Comparison of ENCODE assay signal across 13 cellular contexts in the genomic region with DNA sequence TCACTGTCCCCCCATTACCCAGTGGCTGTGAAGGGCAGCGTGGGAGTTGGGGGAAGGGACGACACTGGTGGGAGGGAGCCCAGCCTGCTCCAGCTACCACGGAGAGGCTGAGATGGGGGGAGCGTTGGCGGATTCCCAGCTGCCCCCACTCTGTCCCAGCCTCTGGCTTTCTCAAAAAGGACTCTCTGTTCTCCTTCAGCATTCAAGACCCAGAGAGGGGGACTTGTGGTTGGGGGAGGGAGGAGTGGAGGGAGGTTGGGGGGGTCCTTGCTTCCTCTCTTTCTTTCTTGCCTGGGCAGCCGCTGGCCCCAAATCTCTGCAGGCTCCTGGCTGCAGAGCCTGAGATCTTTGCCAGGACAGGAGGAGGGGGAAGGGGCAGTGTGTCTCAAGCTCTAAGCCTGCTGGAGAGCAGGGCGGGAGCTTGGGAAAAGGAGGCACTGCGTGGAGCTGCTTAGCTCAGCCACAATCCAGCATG. TPM values are rescaled to one million over a fixed set of nuclear protein-coding genes. Genes with fewer than 3 reads are reported as not detected.
DNase-seq lines count a peak whose midpoint lies in the region; ATAC-seq and TF ChIP-seq lines count a peak whose summit lies in the region.
"Had no signal": no experiment of that assay in that cellular context is flagged by ENCODE, and none has a peak within 500 bp of the region (broad histone marks: within the 10 kb centered on the region; RNA-seq: fewer than 3 reads in every experiment).

No MANE protein-coding gene starts in this region.

- H3K9ac ChIP-seq in mammary epithelial cell (ENCODE audit: insufficient read depth, low read length), result no peak overlapping the region

- H3K79me2 ChIP-seq in mammary epithelial cell (ENCODE audit: insufficient read depth, low read length), result no peaks in the 10 kb centered on the region

- H3K27ac ChIP-seq in mammary epithelial cell (ENCODE audit: insufficient read depth, low read depth, low read length), result no peak overlapping the region
- peak overlapping the region; percentile 82 for H3K27ac ChIP-seq in right cardiac atrium (ENCODE audit: low read length)
- H3K27ac ChIP-seq: C4-2B had no signal

- H3K4me2 ChIP-seq in mammary epithelial cell (ENCODE audit: insufficient read depth, low read depth, low read length), result no peak overlapping the region

- intact Hi-C loops in mammary epithelial cell (cut with micrococcal nuclease), result no loop called here
- intact Hi-C loops in right cardiac atrium (cut with DNase I), result no loop called here

- H3K4me1 ChIP-seq in mammary epithelial cell (ENCODE audit: insufficient read depth, low read length) (peaks cover 13% of the 10 kb centered on the region), right cardiac atrium (ENCODE audit: control insufficient read depth, insufficient read depth, low read length) (peaks cover 5% of the 10 kb centered on the region)

- H3K27me3 ChIP-seq in mammary epithelial cell (ENCODE audit: insufficient read depth, low read length), result no peaks in the 10 kb centered on the region
- no peaks in the 10 kb centered on the region for H3K27me3 ChIP-seq in right cardiac atrium (ENCODE audit: control insufficient read depth, insufficient read depth)

- CTCF ChIA-PET in mammary epithelial cell (lab: Charles Lee; ENCODE audit: low non-redundant PET), result no interaction called here

- H3K9me3 ChIP-seq in mammary epithelial cell (replicated peaks; ENCODE audit: insufficient read depth, low read length) (no peaks in the 10 kb centered on the region), right cardiac atrium (ENCODE audit: control insufficient read depth, low read length) (no peaks in the 10 kb centered on the region)

- H3K4me3 ChIP-seq in mammary epithelial cell (replicated peaks in 1 of 3; ENCODE audit: insufficient read depth in 1 of 3, low read depth in 2 of 3, low read length in 3 of 3), result no peak overlapping the region
- peak overlapping the region; percentile 40 for H3K4me3 ChIP-seq in right cardiac atrium (ENCODE audit: low read length)

- no peaks in the 10 kb centered on the region for H3K36me3 ChIP-seq in mammary epithelial cell (ENCODE audit: insufficient read depth, low read length)

- BruUV-seq in mammary epithelial cell (replicated peaks; lab: Mats Ljungman, UMichigan), result no TSS peak

- in situ Hi-C loops in G401 (cut with HindIII; ENCODE audit: low sequenced_read_pairs), result no loop called here
- in situ Hi-C loops in mammary epithelial cell (cut with MboI; ENCODE audit: low sequenced_read_pairs in 2 of 2), result no loop called here

- H4K20me1 ChIP-seq in mammary epithelial cell (ENCODE audit: insufficient read depth, low read length), result no peaks in the 10 kb centered on the region

- peak overlapping the region; percentile 16 for H2AFZ ChIP-seq in mammary epithelial cell (ENCODE audit: low read depth, low read length)

- DNase-seq in G401 (ENCODE audit: low spot score) (peak; percentile 95), mammary epithelial cell (no peak), right cardiac atrium (peak in 2 of 3 donors; percentile 82), putamen (ENCODE audit: low spot score) (peak; percentile 82), HuH-7 (ENCODE audit: low spot score) (no peak), Kasumi-1 (lab: John Stamatoyannopoulos, UW) (no peak), DMS79 (lab: John Stamatoyannopoulos, UW) (no peak)
- DNase-seq: stimulated activated naive CD4-positive, alpha-beta T cell treated with Interleukin-2 at 50 U/mL for 16 hours; T-cell had no signal

- 5% methylated on average over 7 of the region's 8 CpGs for WGBS in mammary epithelial cell (ENCODE audit: low coverage, missing lambda C conversion rate)
- WGBS in right cardiac atrium, result 22% methylated on average over 8 of the region's 8 CpGs

- peak; percentile 49 to 73 for ATAC-seq in right cardiac atrium
- no peak for ATAC-seq in GM21447 (IDR thresholded peaks at IDR 0.05; ENCODE audit: unreplicated experiment)
- ATAC-seq: T-cell had no signal

- TF ChIP-seq CTCF in mammary epithelial cell (conservative IDR thresholded peaks at IDR 0.05 in 1 of 2, IDR thresholded peaks at IDR 0.05 in 1 of 2; ENCODE audit: extremely low read depth in 1 of 2, insufficient read depth in 1 of 2, low read depth in 1 of 2, low read length in 2 of 2), result no peak

- dilution Hi-C loops in mammary epithelial cell (cut with HindIII; ENCODE audit: low sequenced_read_pairs), result no loop called here

RNA-seq across cellular contexts. Expression of a gene that starts 2.2 kb away (rescaled TPM):
- total RNA-seq in G401 (2014; rRNA removed; shearing (Covaris generic)), result not detected in 2 replicates
- under 1 TPM in 1 of 2 donors, not detected in 1; under 0.01 TPM for total RNA-seq in mammary epithelial cell
- polyA plus RNA-seq in mammary epithelial cell, result not detected
- polyA minus RNA-seq in mammary epithelial cell, result not detected
- 100 to 1,000 TPM; 150 to 323 (median 257) TPM for total RNA-seq in right cardiac atrium
- 89.6 TPM for polyA plus RNA-seq in right cardiac atrium
- total RNA-seq: HT1080 had no signal
- polyA plus RNA-seq: keratinocyte had no signal

RNA-seq across cellular contexts. Expression of a gene that starts 19.3 kb away (rescaled TPM):
- total RNA-seq in G401 (2014; rRNA removed; shearing (Covaris generic)), result 11.7 and 15.4 TPM in 2 replicates
- 10 to 100 TPM; 28.7 to 34.2 TPM for total RNA-seq in mammary epithelial cell
- polyA plus RNA-seq in mammary epithelial cell, result 22.8 TPM
- 23.9 TPM for polyA minus RNA-seq in mammary epithelial cell
- 10 to 100 TPM; 18.3 to 24.2 (median 19.8) TPM for total RNA-seq in right cardiac atrium
- polyA plus RNA-seq in right cardiac atrium, result 18.2 TPM

RNA-seq across cellular contexts. Expression of a gene that starts 33.7 kb away (rescaled TPM):
- not detected in 2 replicates for total RNA-seq in G401 (2014; rRNA removed; shearing (Covaris generic))
- under 1 TPM in 1 of 2 donors, not detected in 1; under 0.01 TPM for total RNA-seq in mammary epithelial cell
- polyA plus RNA-seq in mammary epithelial cell, result not detected
- not detected for polyA minus RNA-seq in mammary epithelial cell
- under 1 TPM in 3 of 4 donors, not detected in 1; 0.08 to 0.43 (median 0.28) TPM for total RNA-seq in right cardiac atrium
- polyA plus RNA-seq in right cardiac atrium, result 0.07 TPM
- total RNA-seq: HT1080, T-cell had no signal
- polyA plus RNA-seq: keratinocyte had no signal

RNA-seq across cellular contexts. Expression of a gene that starts 36.4 kb away (rescaled TPM):
- not detected in 2 replicates for total RNA-seq in G401 (2014; rRNA removed; shearing (Covaris generic))
- total RNA-seq in mammary epithelial cell, result not detected
- not detected for polyA plus RNA-seq in mammary epithelial cell
- polyA minus RNA-seq in mammary epithelial cell, result not detected
- not detected for total RNA-seq in right cardiac atrium
- not detected for polyA plus RNA-seq in right cardiac atrium
- total RNA-seq: HT1080, T-cell had no signal
- polyA plus RNA-seq: keratinocyte had no signal

RNA-seq across cellular contexts. Expression of a gene that starts 47.8 kb away (rescaled TPM):
- not detected in 2 replicates for total RNA-seq in G401 (2014; rRNA removed; shearing (Covaris generic))
- total RNA-seq in mammary epithelial cell (not detected), right cardiac atrium (under 1 TPM; 0.11 to 0.31 (median 0.20) TPM)
- polyA plus RNA-seq in mammary epithelial cell (not detected), right cardiac atrium (0.14 TPM)
- not detected for polyA minus RNA-seq in mammary epithelial cell
- total RNA-seq: HT1080 had no signal
- polyA plus RNA-seq: keratinocyte had no signal

Comparison
In these comparisons a context has a peak if more than half of its experiments do, and no peak if none do; other contexts are left out.
1. DNase-seq: peak in G401 (single experiment), right cardiac atrium (2 of 3) and putamen (single experiment); none in mammary epithelial cell (single experiment), HuH-7 (single experiment), Kasumi-1 (0 of 2) and DMS79 (single experiment).
2. RNA of a gene that starts 2.2 kb away (total RNA-seq): 150 to 323 TPM in right cardiac atrium; under 0.01 TPM in mammary epithelial cell and not detected in G401; every median in the first group is over 100 times any median in the second.